ENCODE assay signal across 1 cellular context in the genomic region with DNA sequence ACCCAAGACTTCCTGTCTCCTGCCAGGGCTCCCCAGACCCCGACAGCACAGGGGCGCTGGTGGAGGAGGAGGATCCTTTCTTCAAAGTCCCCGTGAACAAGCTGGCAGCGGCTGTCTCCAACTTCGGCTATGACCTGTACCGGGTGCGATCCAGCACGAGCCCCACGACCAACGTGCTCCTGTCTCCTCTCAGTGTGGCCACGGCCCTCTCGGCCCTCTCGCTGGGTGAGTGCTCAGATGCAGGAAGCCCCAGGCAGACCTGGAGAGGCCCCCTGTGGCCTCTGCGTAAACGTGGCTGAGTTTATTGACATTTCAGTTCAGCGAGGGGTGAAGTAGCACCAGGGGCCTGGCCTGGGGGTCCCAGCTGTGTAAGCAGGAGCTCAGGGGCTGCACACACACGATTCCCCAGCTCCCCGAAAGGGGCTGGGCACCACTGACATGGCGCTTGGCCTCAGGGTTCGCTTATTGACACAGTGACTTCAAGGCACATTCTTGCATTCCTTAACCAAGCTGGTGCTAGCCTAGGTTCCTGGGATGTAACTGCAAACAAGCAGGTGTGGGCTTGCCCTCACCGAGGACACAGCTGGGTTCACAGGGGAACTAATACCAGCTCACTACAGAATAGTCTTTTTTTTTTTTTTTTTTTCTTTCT.
TF ChIP-seq lines count a peak whose summit lies in the region.

No MANE protein-coding gene starts in this region.

TF ChIP-seq in HepG2, 621 proteins besides CTCF, POLR2A, EP300 and RAD21 (continued from another document and continues in another):
- TF ChIP-seq ATF6 (CRISPR knock-in tag; conservative IDR thresholded peaks at IDR 0.05) (no peak), NCOA5 (CRISPR knock-in tag; IDR thresholded peaks at IDR 0.05) (no peak), ZNF143 (CRISPR knock-in tag; IDR thresholded peaks at IDR 0.05) (no peak), FOXJ3 (CRISPR knock-in tag; IDR thresholded peaks at IDR 0.05; ENCODE audit: borderline replicate concordance) (0 out of 2 replicates have a peak, but pooled peaks have one; percentile 13), SOX13 (IDR thresholded peaks at IDR 0.05) (no peak), SOX13 (CRISPR knock-in tag; conservative IDR thresholded peaks at IDR 0.05 in 1 of 2, IDR thresholded peaks at IDR 0.05 in 1 of 2) (peak in 1 of 2 experiments; percentile 73; a peak in 2 of 4 replicates), PHB2 (IDR thresholded peaks at IDR 0.05; ENCODE audit: partially characterized antibody) (no peak), PTBP1 (IDR thresholded peaks at IDR 0.05; ENCODE audit: low read depth, low read length, poor library complexity, severe bottlenecking) (peak; percentile 32), TCF7 (IDR thresholded peaks at IDR 0.05; ENCODE audit: low read depth) (peak; percentile 61), CAMTA2 (CRISPR knock-in tag; IDR thresholded peaks at IDR 0.05; ENCODE audit: borderline replicate concordance) (no peak), STAT5B (CRISPR knock-in tag; IDR thresholded peaks at IDR 0.05) (no peak), ATF2 (CRISPR knock-in tag; IDR thresholded peaks at IDR 0.05) (peak; percentile 67; the same call in 1 of the 2 replicates), HMG20B (CRISPR knock-in tag; conservative IDR thresholded peaks at IDR 0.05) (0 out of 2 replicates have a peak, but pooled peaks have one; percentile 75), ZNF552 (CRISPR knock-in tag; IDR thresholded peaks at IDR 0.05; ENCODE audit: borderline replicate concordance) (no peak), SALL1 (CRISPR knock-in tag; IDR thresholded peaks at IDR 0.05) (peak; percentile 71), POGZ (CRISPR knock-in tag; IDR thresholded peaks at IDR 0.05) (0 out of 2 replicates have a peak, but pooled peaks have one; percentile 26), PPARG (CRISPR knock-in tag; conservative IDR thresholded peaks at IDR 0.05) (peak; percentile 34; the same call in 1 of the 2 replicates), ZNF24 (IDR thresholded peaks at IDR 0.05) (no peak), TCF12 (IDR thresholded peaks at IDR 0.05) (no peak), TCF12 (CRISPR knock-in tag; IDR thresholded peaks at IDR 0.05) (peak; percentile 64; the same call in 1 of the 2 replicates), ZNF564 (CRISPR knock-in tag; IDR thresholded peaks at IDR 0.05) (peak; percentile 61; the same call in 1 of the 2 replicates), HMG20A (CRISPR knock-in tag; IDR thresholded peaks at IDR 0.05; ENCODE audit: borderline replicate concordance) (0 out of 2 replicates have a peak, but pooled peaks have one; percentile 41), ZFX (CRISPR knock-in tag; IDR thresholded peaks at IDR 0.05; ENCODE audit: low read depth) (peak; percentile 66), ZNF264 (CRISPR knock-in tag; IDR thresholded peaks at IDR 0.05) (peak; percentile 49; the same call in 1 of the 2 replicates), ZNF350 (CRISPR knock-in tag; IDR thresholded peaks at IDR 0.05; ENCODE audit: borderline replicate concordance, low read depth) (no peak), ZNF646 (CRISPR knock-in tag; IDR thresholded peaks at IDR 0.05) (no peak), HNRNPUL1 (IDR thresholded peaks at IDR 0.05; ENCODE audit: low read depth, low read length) (no peak)
- TF ChIP-seq, protein P1, sequence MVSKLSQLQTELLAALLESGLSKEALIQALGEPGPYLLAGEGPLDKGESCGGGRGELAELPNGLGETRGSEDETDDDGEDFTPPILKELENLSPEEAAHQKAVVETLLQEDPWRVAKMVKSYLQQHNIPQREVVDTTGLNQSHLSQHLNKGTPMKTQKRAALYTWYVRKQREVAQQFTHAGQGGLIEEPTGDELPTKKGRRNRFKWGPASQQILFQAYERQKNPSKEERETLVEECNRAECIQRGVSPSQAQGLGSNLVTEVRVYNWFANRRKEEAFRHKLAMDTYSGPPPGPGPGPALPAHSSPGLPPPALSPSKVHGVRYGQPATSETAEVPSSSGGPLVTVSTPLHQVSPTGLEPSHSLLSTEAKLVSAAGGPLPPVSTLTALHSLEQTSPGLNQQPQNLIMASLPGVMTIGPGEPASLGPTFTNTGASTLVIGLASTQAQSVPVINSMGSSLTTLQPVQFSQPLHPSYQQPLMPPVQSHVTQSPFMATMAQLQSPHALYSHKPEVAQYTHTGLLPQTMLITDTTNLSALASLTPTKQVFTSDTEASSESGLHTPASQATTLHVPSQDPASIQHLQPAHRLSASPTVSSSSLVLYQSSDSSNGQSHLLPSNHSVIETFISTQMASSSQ (IDR thresholded peaks at IDR 0.05; ENCODE audit: low read depth), result 0 out of 2 replicates have a peak, but pooled peaks have one; percentile 27
- TF ChIP-seq, protein P1 (CRISPR knock-in tag; IDR thresholded peaks at IDR 0.05; ENCODE audit: borderline replicate concordance), result peak; percentile 59; the same call in 1 of the 2 replicates
- TF ChIP-seq, protein P2, sequence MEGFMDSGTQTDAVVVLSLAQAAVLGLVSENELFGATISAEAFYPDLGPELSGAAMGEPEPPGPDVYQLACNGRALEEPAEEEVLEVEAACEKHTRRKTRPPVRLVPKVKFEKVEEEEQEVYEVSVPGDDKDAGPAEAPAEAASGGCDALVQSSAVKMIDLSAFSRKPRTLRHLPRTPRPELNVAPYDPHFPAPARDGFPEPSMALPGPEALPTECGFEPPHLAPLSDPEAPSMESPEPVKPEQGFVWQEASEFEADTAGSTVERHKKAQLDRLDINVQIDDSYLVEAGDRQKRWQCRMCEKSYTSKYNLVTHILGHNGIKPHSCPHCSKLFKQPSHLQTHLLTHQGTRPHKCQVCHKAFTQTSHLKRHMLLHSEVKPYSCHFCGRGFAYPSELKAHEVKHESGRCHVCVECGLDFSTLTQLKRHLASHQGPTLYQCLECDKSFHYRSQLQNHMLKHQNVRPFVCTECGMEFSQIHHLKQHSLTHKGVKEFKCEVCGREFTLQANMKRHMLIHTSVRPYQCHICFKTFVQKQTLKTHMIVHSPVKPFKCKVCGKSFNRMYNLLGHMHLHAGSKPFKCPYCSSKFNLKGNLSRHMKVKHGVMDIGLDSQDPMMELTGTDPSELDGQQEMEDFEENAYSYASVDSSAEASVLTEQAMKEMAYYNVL (CRISPR knock-in tag; IDR thresholded peaks at IDR 0.05; ENCODE audit: borderline replicate concordance), result 0 out of 2 replicates have a peak, but pooled peaks have one; percentile 60
- TF ChIP-seq, protein P3, sequence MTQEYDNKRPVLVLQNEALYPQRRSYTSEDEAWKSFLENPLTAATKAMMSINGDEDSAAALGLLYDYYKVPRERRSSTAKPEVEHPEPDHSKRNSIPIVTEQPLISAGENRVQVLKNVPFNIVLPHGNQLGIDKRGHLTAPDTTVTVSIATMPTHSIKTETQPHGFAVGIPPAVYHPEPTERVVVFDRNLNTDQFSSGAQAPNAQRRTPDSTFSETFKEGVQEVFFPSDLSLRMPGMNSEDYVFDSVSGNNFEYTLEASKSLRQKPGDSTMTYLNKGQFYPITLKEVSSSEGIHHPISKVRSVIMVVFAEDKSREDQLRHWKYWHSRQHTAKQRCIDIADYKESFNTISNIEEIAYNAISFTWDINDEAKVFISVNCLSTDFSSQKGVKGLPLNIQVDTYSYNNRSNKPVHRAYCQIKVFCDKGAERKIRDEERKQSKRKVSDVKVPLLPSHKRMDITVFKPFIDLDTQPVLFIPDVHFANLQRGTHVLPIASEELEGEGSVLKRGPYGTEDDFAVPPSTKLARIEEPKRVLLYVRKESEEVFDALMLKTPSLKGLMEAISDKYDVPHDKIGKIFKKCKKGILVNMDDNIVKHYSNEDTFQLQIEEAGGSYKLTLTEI (CRISPR knock-in tag; conservative IDR thresholded peaks at IDR 0.05), result no peak
- TF ChIP-seq, protein P4, sequence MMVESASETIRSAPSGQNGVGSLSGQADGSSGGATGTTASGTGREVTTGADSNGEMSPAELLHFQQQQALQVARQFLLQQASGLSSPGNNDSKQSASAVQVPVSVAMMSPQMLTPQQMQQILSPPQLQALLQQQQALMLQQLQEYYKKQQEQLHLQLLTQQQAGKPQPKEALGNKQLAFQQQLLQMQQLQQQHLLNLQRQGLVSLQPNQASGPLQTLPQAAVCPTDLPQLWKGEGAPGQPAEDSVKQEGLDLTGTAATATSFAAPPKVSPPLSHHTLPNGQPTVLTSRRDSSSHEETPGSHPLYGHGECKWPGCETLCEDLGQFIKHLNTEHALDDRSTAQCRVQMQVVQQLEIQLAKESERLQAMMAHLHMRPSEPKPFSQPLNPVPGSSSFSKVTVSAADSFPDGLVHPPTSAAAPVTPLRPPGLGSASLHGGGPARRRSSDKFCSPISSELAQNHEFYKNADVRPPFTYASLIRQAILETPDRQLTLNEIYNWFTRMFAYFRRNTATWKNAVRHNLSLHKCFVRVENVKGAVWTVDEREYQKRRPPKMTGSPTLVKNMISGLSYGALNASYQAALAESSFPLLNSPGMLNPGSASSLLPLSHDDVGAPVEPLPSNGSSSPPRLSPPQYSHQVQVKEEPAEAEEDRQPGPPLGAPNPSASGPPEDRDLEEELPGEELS (CRISPR knock-in tag; IDR thresholded peaks at IDR 0.05), result peak; percentile 40; the same call in 1 of the 2 replicates
